10 cellular contexts compared by ENCODE assay signal in genomic region chr10:21398549-21399345, GRCh38.
A peak's percentile ranks its signal among the peaks of the same experiment; 100 is the strongest.
DNase-seq lines count a peak whose midpoint lies in the region; FAIRE-seq and TF ChIP-seq lines count a peak whose summit lies in the region.
"Had no signal": no experiment of that assay in that cellular context is flagged by ENCODE, and none has a peak within 500 bp of the region (broad histone marks: within the 10 kb centered on the region; RNA-seq: fewer than 3 reads in every experiment).

No MANE protein-coding gene starts in this region.

- in situ Hi-C loops in HAP-1 (cut with MboI; ENCODE audit: low sequenced_read_pairs), result no loop called here

- H3K4me1 ChIP-seq in HAP-1 (peaks cover 38% of the 10 kb centered on the region), skeletal muscle satellite cell (ENCODE audit: control insufficient read depth, insufficient read depth, low read length) (peaks cover 27% of the 10 kb centered on the region), BE2C (no peaks in the 10 kb centered on the region)

- H3K27me3 ChIP-seq in HAP-1 (ENCODE audit: low read depth) (no peaks in the 10 kb centered on the region), skeletal muscle satellite cell (ENCODE audit: control insufficient read depth, insufficient read depth, low read length) (no peaks in the 10 kb centered on the region), BE2C (no peaks in the 10 kb centered on the region)

- FAIRE-seq in RCC 7860 (lab: Jason Lieb, UNC), result peak; percentile 94

- H3K9me3 ChIP-seq in HAP-1 (no peaks in the 10 kb centered on the region), skeletal muscle satellite cell (replicated peaks; ENCODE audit: low read length) (no peaks in the 10 kb centered on the region), BE2C (no peaks in the 10 kb centered on the region)

- peak overlapping the region; percentile 64 for H3K4me2 ChIP-seq in skeletal muscle satellite cell (ENCODE audit: low read length)

- H3K36me3 ChIP-seq in HAP-1 (replicated peaks) (no peaks in the 10 kb centered on the region), skeletal muscle satellite cell (ENCODE audit: insufficient read depth, low read length) (no peaks in the 10 kb centered on the region), BE2C (no peaks in the 10 kb centered on the region)

- peak overlapping the region; percentile 39 for H3K9ac ChIP-seq in skeletal muscle satellite cell (ENCODE audit: low read depth, low read length)

- peak; percentile 78 to 99 for DNase-seq in HAP-1 (ENCODE audit: low spot score in 2 of 2)
- DNase-seq in RCC 7860 (ENCODE audit: low spot score), result peak; percentile 82
- peak; percentile 35 for DNase-seq in fibroblast of peridontal ligament (ENCODE audit: extremely low read depth)
- DNase-seq in NCI-H748 (lab: John Stamatoyannopoulos, UW; ENCODE audit: unreplicated experiment), result no peak
- no peak for DNase-seq in BE2C
- DNase-seq in NCI-H82 (lab: John Stamatoyannopoulos, UW), result no peak
- DNase-seq: activated T-cell treated with anti-CD3 and anti-CD28 coated beads, Interleukin-2, amount 50 U/mL, for 24 hours; DMS79; NCI-H2107 had no signal

- H3K4me3 ChIP-seq in HAP-1 (no peak overlapping the region), skeletal muscle satellite cell (ENCODE audit: low read length) (peak overlapping the region; percentile 39), BE2C (ENCODE audit: low read depth, low read length) (no peak overlapping the region)

- TF ChIP-seq CTCF in BE2C (IDR thresholded peaks at IDR 0.05; ENCODE audit: low read depth, low read length), result no peak

Comparison
In these comparisons a context has a peak if more than half of its experiments do, and no peak if none do; other contexts are left out.
1. DNase-seq: peak in HAP-1 (2 of 2), RCC 7860 (single experiment) and fibroblast of peridontal ligament (single experiment); none in NCI-H748 (single experiment), BE2C (single experiment) and NCI-H82 (single experiment).